In genomic region chr14:96349286-96350075, GRCh38 we compare ENCODE assay signal across 21 cellular contexts. TPM values are rescaled to one million over a fixed set of nuclear protein-coding genes. Genes with fewer than 3 reads are reported as not detected.
DNase-seq lines count a peak whose midpoint lies in the region; ATAC-seq, FAIRE-seq and TF ChIP-seq lines count a peak whose summit lies in the region.
"Had no signal": no experiment of that assay in that cellular context is flagged by ENCODE, and none has a peak within 500 bp of the region (broad histone marks: within the 10 kb centered on the region; RNA-seq: fewer than 3 reads in every experiment).

No MANE protein-coding gene starts in this region.

- H3K36me3 ChIP-seq in effector memory CD4-positive, alpha-beta T cell (ENCODE audit: control insufficient read depth, insufficient read depth, low read length): no peaks in the 10 kb centered on the region
- H3K36me3 ChIP-seq: neural progenitor cell, transverse colon had no signal

- H3K27ac Mint-ChIP-seq in activated CD8-positive, alpha-beta memory T cell treated with anti-CD3 and anti-CD28 coated beads, Interleukin-2, amount 10 ng/mL, durations not matched to agents 7 days and 5 days: peak overlapping the region; percentile 0
- H3K27ac Mint-ChIP-seq: activated T-helper 1 cell treated with anti-CD3 and anti-CD28 coated beads, Interleukin-12 subunit alpha, Interleukin-12 subunit beta, Interleukin-2, Interleukin-4 antibody, amounts not matched to agents 30 ng/mL and 10 ng/mL and 1 ng/mL, durations not matched to agents 14 hours and 24 hours and 36 hours; neural progenitor cell had no signal

- no peaks in the 10 kb centered on the region for H3K9me3 ChIP-seq in effector memory CD4-positive, alpha-beta T cell (ENCODE audit: control insufficient read depth, low read length)
- H3K9me3 ChIP-seq: transverse colon had no signal

- no peaks in the 10 kb centered on the region for H3K9me3 Mint-ChIP-seq in activated CD8-positive, alpha-beta memory T cell treated with anti-CD3 and anti-CD28 coated beads, Interleukin-2, amount 10 ng/mL, durations not matched to agents 7 days and 5 days (ENCODE audit: low read depth)
- H3K9me3 Mint-ChIP-seq: central memory CD8-positive, alpha-beta T cell; neural progenitor cell had no signal

- TF ChIP-seq POLR2A in H54 (IDR thresholded peaks at IDR 0.05; ENCODE audit: low read depth, low read length): no peak

- no peaks in the 10 kb centered on the region for H3K27me3 Mint-ChIP-seq in activated CD8-positive, alpha-beta memory T cell treated with anti-CD3 and anti-CD28 coated beads, Interleukin-2, amount 10 ng/mL, durations not matched to agents 7 days and 5 days
- H3K27me3 Mint-ChIP-seq: central memory CD8-positive, alpha-beta T cell had no signal

- DNase-seq in activated CD8-positive, alpha-beta memory T cell treated with anti-CD3 and anti-CD28 coated beads, Interleukin-2, amount 10 ng/mL, durations not matched to agents 7 days and 5 days: no peak
- no peak for DNase-seq in activated CD8-positive, alpha-beta memory T cell treated with anti-CD3 and anti-CD28 coated beads, Interleukin-2, amount 50 U/mL, for 48 hours
- no peak for DNase-seq in H54 (ENCODE audit: insufficient read length, low spot score)
- DNase-seq in dermis blood vessel endothelial cell: peak; percentile 6
- peak; percentile 35 for DNase-seq in kidney tubule cell (ENCODE audit: low spot score)
- no peak for DNase-seq in effector memory CD4-positive, alpha-beta T cell
- DNase-seq in iPS-NIHi11 (ENCODE audit: low spot score): no peak
- no peak for DNase-seq in NCI-H1436 treated with DMSO at 0.1 percent for 48 hours (lab: John Stamatoyannopoulos, UW)
- DNase-seq: activated CD4-positive, alpha-beta T cell treated with anti-CD3 and anti-CD28 coated beads, Interleukin-2, amount 50 U/mL, for 48 hours; amygdala; DMS79; left cardiac atrium; NCI-H1048; NCI-H2081 treated with DMSO at 0.1 percent for 48 hours; NCI-H510A; stimulated activated CD4-positive, alpha-beta T cell treated with anti-CD3 and anti-CD28 coated beads, Interleukin-12 subunit alpha, Interleukin-12 subunit beta, amount 100 ng/mL, for 4 hours; transverse colon had no signal

- no peak overlapping the region for H3K4me3 ChIP-seq in effector memory CD4-positive, alpha-beta T cell (ENCODE audit: insufficient read depth, low read depth, low read length, poor library complexity, severe bottlenecking)
- H3K4me3 ChIP-seq: neural progenitor cell, transverse colon had no signal

- no peaks in the 10 kb centered on the region for H3K4me1 ChIP-seq in effector memory CD4-positive, alpha-beta T cell (ENCODE audit: control insufficient read depth, insufficient read depth, low read length, poor library complexity, severe bottlenecking)
- H3K4me1 ChIP-seq: neural progenitor cell had no signal

- peak; percentile 57 for ATAC-seq in activated CD8-positive, alpha-beta memory T cell treated with anti-CD3 and anti-CD28 coated beads, Interleukin-2, amount 10 ng/mL, durations not matched to agents 7 days and 5 days

- peaks cover 9% of the 10 kb centered on the region for H3K4me1 Mint-ChIP-seq in activated CD8-positive, alpha-beta memory T cell treated with anti-CD3 and anti-CD28 coated beads, Interleukin-2, amount 10 ng/mL, durations not matched to agents 7 days and 5 days
- H3K4me1 Mint-ChIP-seq: neural progenitor cell had no signal

- peak; percentile 55 for FAIRE-seq in H54 (lab: Jason Lieb, UNC)

- H3K36me3 Mint-ChIP-seq in activated CD8-positive, alpha-beta memory T cell treated with anti-CD3 and anti-CD28 coated beads, Interleukin-2, amount 10 ng/mL, durations not matched to agents 7 days and 5 days: peaks cover under 1% of the 10 kb centered on the region
- H3K36me3 Mint-ChIP-seq: neural progenitor cell had no signal

- CTCF ChIA-PET in activated CD8-positive, alpha-beta memory T cell treated with anti-CD3 and anti-CD28 coated beads, Interleukin-2, amount 10 ng/mL, durations not matched to agents 7 days and 5 days (lab: Charles Lee): no interaction called here

- H3K27me3 ChIP-seq in effector memory CD4-positive, alpha-beta T cell (replicated peaks; ENCODE audit: control insufficient read depth, insufficient read depth, low read length, poor library complexity, severe bottlenecking): no peaks in the 10 kb centered on the region
- H3K27me3 ChIP-seq: neural progenitor cell, transverse colon had no signal

- no peak overlapping the region for H3K4me3 Mint-ChIP-seq in activated CD8-positive, alpha-beta memory T cell treated with anti-CD3 and anti-CD28 coated beads, Interleukin-2, amount 10 ng/mL, durations not matched to agents 7 days and 5 days
- H3K4me3 Mint-ChIP-seq: activated T-helper 1 cell treated with anti-CD3 and anti-CD28 coated beads, Interleukin-12 subunit alpha, Interleukin-12 subunit beta, Interleukin-2, Interleukin-4 antibody, amounts not matched to agents 30 ng/mL and 10 ng/mL and 1 ng/mL, durations not matched to agents 14 hours and 24 hours and 36 hours; central memory CD8-positive, alpha-beta T cell; neural progenitor cell had no signal

- no peak overlapping the region for H3K27ac ChIP-seq in effector memory CD4-positive, alpha-beta T cell (ENCODE audit: insufficient read depth, low read length, poor library complexity, severe bottlenecking)
- H3K27ac ChIP-seq: KMS-11, neural progenitor cell, transverse colon had no signal

RNA-seq across cellular contexts. Expression of gene ATG2B, which starts 13.7 kb away (rescaled TPM):
- total RNA-seq in activated CD8-positive, alpha-beta memory T cell treated with anti-CD3 and anti-CD28 coated beads, Interleukin-2, amount 10 ng/mL, durations not matched to agents 7 days and 5 days: 10 to 100 TPM; 14.7 to 15.4 TPM
- total RNA-seq in dermis blood vessel endothelial cell: 20.1 and 22.5 TPM in 2 replicates

RNA-seq across cellular contexts. Expression of gene GSKIP, which starts 13.8 kb away (rescaled TPM):
- total RNA-seq in activated CD8-positive, alpha-beta memory T cell treated with anti-CD3 and anti-CD28 coated beads, Interleukin-2, amount 10 ng/mL, durations not matched to agents 7 days and 5 days: 10 to 100 TPM; 15.0 to 26.0 TPM
- 73.0 and 117 TPM in 2 replicates for total RNA-seq in dermis blood vessel endothelial cell

RNA-seq across cellular contexts. Expression of gene AK7, which starts 42.4 kb away (rescaled TPM):
- total RNA-seq in activated CD8-positive, alpha-beta memory T cell treated with anti-CD3 and anti-CD28 coated beads, Interleukin-2, amount 10 ng/mL, durations not matched to agents 7 days and 5 days: 1 to 10 TPM in 1 of 2 experiments, under 1 TPM in 1; 0.80 to 1.6 TPM
- 2.4 and 5.4 TPM in 2 replicates for total RNA-seq in dermis blood vessel endothelial cell

Comparison
In these comparisons a context has a peak if more than half of its experiments do, and no peak if none do; other contexts are left out.
1. DNase-seq: peak in dermis blood vessel endothelial cell (single experiment) and kidney tubule cell (single experiment); none in activated CD8-positive, alpha-beta memory T cell treated with anti-CD3 and anti-CD28 coated beads, Interleukin-2, amount 10 ng/mL, durations not matched to agents 7 days and 5 days (single experiment), activated CD8-positive, alpha-beta memory T cell treated with anti-CD3 and anti-CD28 coated beads, Interleukin-2, amount 50 U/mL, for 48 hours (single experiment), H54 (single experiment), effector memory CD4-positive, alpha-beta T cell (0 of 3), iPS-NIHi11 (single experiment) and NCI-H1436 treated with DMSO at 0.1 percent for 48 hours (single experiment).